Comparison of ENCODE assay signal across 16 cellular contexts in genomic region chr1:18151436-18151835, GRCh38. TPM values are rescaled to one million over a fixed set of nuclear protein-coding genes. Genes with fewer than 3 reads are reported as not detected.
DNase-seq lines count a peak whose midpoint lies in the region; ATAC-seq and TF ChIP-seq lines count a peak whose summit lies in the region.
"Had no signal": no experiment of that assay in that cellular context is flagged by ENCODE, and none has a peak within 500 bp of the region (broad histone marks: within the 10 kb centered on the region; RNA-seq: fewer than 3 reads in every experiment).

No MANE protein-coding gene starts in this region.

- H3K9me3 ChIP-seq in left ventricle myocardium inferior (replicated peaks), result no peaks in the 10 kb centered on the region
- H3K9me3 ChIP-seq: Caco-2 had no signal

- H2AK5ac ChIP-seq in mesendoderm (ENCODE audit: low read length), result no peak overlapping the region

- intact Hi-C loops in left ventricle myocardium superior (cut with micrococcal nuclease), result no loop called here
- intact Hi-C loops in dorsolateral prefrontal cortex (cut with DNase I), result no loop called here
- intact Hi-C loops in left ventricle myocardium inferior (cut with micrococcal nuclease), result no loop called here

- no peak overlapping the region for H3K9ac ChIP-seq in mesendoderm (ENCODE audit: low read length)

- H3K4me2 ChIP-seq in mesendoderm (ENCODE audit: low read length), result no peak overlapping the region

- H2BK15ac ChIP-seq in mesendoderm (replicated peaks; ENCODE audit: low read depth), result no peak overlapping the region

- no peak overlapping the region for H3K56ac ChIP-seq in mesendoderm (ENCODE audit: low read length)

- no peak overlapping the region for H2BK5ac ChIP-seq in mesendoderm (ENCODE audit: low read length)

- H3K4me3 ChIP-seq in mesendoderm (ENCODE audit: low read length) (no peak overlapping the region), dorsolateral prefrontal cortex (no peak overlapping the region), left ventricle myocardium inferior (no peak overlapping the region)

- H3K23ac ChIP-seq in mesendoderm (ENCODE audit: low read length), result no peak overlapping the region

- no peaks in the 10 kb centered on the region for H3K79me2 ChIP-seq in mesendoderm (ENCODE audit: control insufficient read depth, insufficient read depth, low read length)

- no peak overlapping the region for H3K27ac ChIP-seq in mesendoderm (ENCODE audit: low read depth, low read length)
- H3K27ac ChIP-seq in dorsolateral prefrontal cortex, result peak overlapping the region in 1 of 59 donors; percentile 41
- H3K27ac ChIP-seq in left ventricle myocardium inferior (replicated peaks), result no peak overlapping the region
- H3K27ac ChIP-seq: C4-2B had no signal

- H3K4ac ChIP-seq in mesendoderm (ENCODE audit: low read depth, low read length), result no peak overlapping the region

- H3K79me1 ChIP-seq in mesendoderm (ENCODE audit: low read length), result no peaks in the 10 kb centered on the region

- no peak overlapping the region for H3K18ac ChIP-seq in mesendoderm (ENCODE audit: low read length)

- no peak for ATAC-seq in left ventricle myocardium superior
- ATAC-seq: HCT116 had no signal

- H3K4me1 ChIP-seq in mesendoderm (ENCODE audit: control insufficient read depth, low read depth, low read length) (no peaks in the 10 kb centered on the region), left ventricle myocardium inferior (peaks cover 4% of the 10 kb centered on the region)
- H3K4me1 ChIP-seq: Caco-2 had no signal

- H3K36me3 ChIP-seq in mesendoderm (ENCODE audit: control insufficient read depth, insufficient read depth, low read length), result no peaks in the 10 kb centered on the region
- H3K36me3 ChIP-seq in left ventricle myocardium inferior, result no peaks in the 10 kb centered on the region

- H3K27me3 ChIP-seq in mesendoderm (ENCODE audit: insufficient read depth, low read length, poor library complexity) (no peaks in the 10 kb centered on the region), dorsolateral prefrontal cortex (peaks cover 0 to 6% (median 0%) of the 10 kb centered on the region in 45 donors), left ventricle myocardium inferior (ENCODE audit: low read depth) (peaks cover 37% of the 10 kb centered on the region)

- WGBS in mesendoderm (ENCODE audit: extremely low coverage, insufficient coverage, low lambda C conversion rate), result no CpG with 5 or more reads among the region's 5 CpGs

- no peak overlapping the region for H4K5ac ChIP-seq in mesendoderm (ENCODE audit: low read length)

- DNase-seq in Daoy (ENCODE audit: low read depth), result peak; percentile 84
- DNase-seq in NCI-H2227 treated with DMSO at 0.1 percent for 48 hours (lab: John Stamatoyannopoulos, UW), result peak; percentile 71
- peak; percentile 51 for DNase-seq in mesendoderm
- DNase-seq in left ventricle myocardium superior, result no peak
- DNase-seq in dorsolateral prefrontal cortex, result no peak
- DNase-seq in left ventricle myocardium inferior, result no peak
- DNase-seq: AML-193; Caco-2; CD4-positive, alpha-beta T cell; GDM1; GOT3; H7 had no signal

- TF ChIP-seq CTCF in dorsolateral prefrontal cortex (IDR thresholded peaks at IDR 0.05 in 54 of 56, conservative IDR thresholded peaks at IDR 0.05 in 2 of 56; ENCODE audit: low read depth in 1 of 56, partially characterized antibody in 56 of 56), result no peak
- TF ChIP-seq CTCF in left ventricle myocardium inferior (IDR thresholded peaks at IDR 0.05; ENCODE audit: borderline replicate concordance), result no peak

- H4K8ac ChIP-seq in mesendoderm (ENCODE audit: low read depth, low read length), result no peak overlapping the region

- no peak overlapping the region for H2BK120ac ChIP-seq in mesendoderm (ENCODE audit: low read depth, low read length)

RNA-seq across cellular contexts. Expression of gene IGSF21, which starts 43.8 kb away (rescaled TPM):
- not detected in 2 replicates for total RNA-seq in Daoy (2014; rRNA removed; shearing (Covaris generic))
- polyA plus RNA-seq in mesendoderm (2013, experiment 1 of 2), result 3.6 TPM
- polyA plus RNA-seq in mesendoderm (2013, experiment 2 of 2), result 3.7 TPM
- total RNA-seq in left ventricle myocardium superior (1.8 TPM), dorsolateral prefrontal cortex (100 to 1,000 TPM in 2 of 120 experiments, 10 to 100 TPM in 118; 36.8 to 116 (median 73.4) TPM), left ventricle myocardium inferior (0.47 TPM)
- total RNA-seq: Caco-2; CD4-positive, alpha-beta T cell; HT-29 had no signal
- polyA plus RNA-seq: BJ had no signal

Comparison
In these comparisons a context has a peak if more than half of its experiments do, and no peak if none do; other contexts are left out.
1. DNase-seq: peak in Daoy (single experiment), NCI-H2227 treated with DMSO at 0.1 percent for 48 hours (single experiment) and mesendoderm (single experiment); none in left ventricle myocardium superior (single experiment), dorsolateral prefrontal cortex (0 of 10) and left ventricle myocardium inferior (single experiment).
2. RNA of gene IGSF21, which starts 43.8 kb away (total RNA-seq): 36.8 to 116 TPM in dorsolateral prefrontal cortex; 1.8 TPM in left ventricle myocardium superior (single experiment), 0.47 TPM in left ventricle myocardium inferior (single experiment) and not detected in Daoy; every median in the first group is over 10 times any median in the second.